ENCODE assay signal across 26 cellular contexts in genomic region chr4:152848508-152848907, GRCh38.
"Had no signal": no experiment of that assay in that cellular context is flagged by ENCODE, and none has a peak within 500 bp of the region (broad histone marks: within the 10 kb centered on the region; RNA-seq: fewer than 3 reads in every experiment).

No MANE protein-coding gene starts in this region.

- H3K27ac Mint-ChIP-seq: activated B cell treated with CpG ODN at 0.5 μM for 24 hours; activated CD4-positive, alpha-beta T cell treated with anti-CD3 and anti-CD28 coated beads, Interleukin-2, amount 10 ng/mL, durations not matched to agents 24 days and 14 days; activated CD8-positive, alpha-beta memory T cell treated with anti-CD3 and anti-CD28 coated beads, Interleukin-2, amount 10 ng/mL, durations not matched to agents 7 days and 5 days; activated naive CD4-positive, alpha-beta T cell treated with anti-CD3 and anti-CD28 coated beads for 36 hours; activated naive CD8-positive, alpha-beta T cell; activated T-cell treated with anti-CD3 and anti-CD28 coated beads, Interleukin-2, amount 50 U/mL, for 24 hours; T-helper 1 cell treated with Interleukin-12 subunit alpha and Interleukin-12 subunit beta and Interleukin-4 antibody, amounts not matched to agents 30 μg/mL and 1 μg/mL, for 36 hours had no signal

- H3K9me3 ChIP-seq: SJSA1 had no signal

- H3K36me3 ChIP-seq: brain microvascular endothelial cell, Peyer's patch, SJSA1 had no signal

- H3K27ac ChIP-seq: brain microvascular endothelial cell, KMS-11, Peyer's patch, RWPE1, SJSA1 had no signal

- H3K4me3 ChIP-seq: Peyer's patch, SJSA1 had no signal

- H3K9ac ChIP-seq: KMS-11 had no signal

- ATAC-seq: activated CD8-positive, alpha-beta memory T cell treated with anti-CD3 and anti-CD28 coated beads, Interleukin-2, amount 10 ng/mL, durations not matched to agents 7 days and 5 days had no signal

- H3K4me3 Mint-ChIP-seq: activated B cell treated with CpG ODN at 0.5 μM for 24 hours; activated CD4-positive, alpha-beta T cell treated with anti-CD3 and anti-CD28 coated beads, Interleukin-2, amount 10 ng/mL, durations not matched to agents 24 days and 14 days; activated CD8-positive, alpha-beta memory T cell treated with anti-CD3 and anti-CD28 coated beads, Interleukin-2, amount 10 ng/mL, durations not matched to agents 7 days and 5 days; activated naive CD4-positive, alpha-beta T cell treated with anti-CD3 and anti-CD28 coated beads for 36 hours; activated naive CD8-positive, alpha-beta T cell; activated T-cell treated with anti-CD3 and anti-CD28 coated beads, Interleukin-2, amount 50 U/mL, for 24 hours; T-helper 1 cell treated with Interleukin-12 subunit alpha and Interleukin-12 subunit beta and Interleukin-4 antibody, amounts not matched to agents 30 μg/mL and 1 μg/mL, for 36 hours had no signal

- H3K27me3 Mint-ChIP-seq: activated B cell treated with CpG ODN at 0.5 μM for 24 hours; activated CD4-positive, alpha-beta T cell treated with anti-CD3 and anti-CD28 coated beads, Interleukin-2, amount 10 ng/mL, durations not matched to agents 24 days and 14 days; activated CD8-positive, alpha-beta memory T cell treated with anti-CD3 and anti-CD28 coated beads, Interleukin-2, amount 10 ng/mL, durations not matched to agents 7 days and 5 days; activated naive CD8-positive, alpha-beta T cell; activated T-cell treated with anti-CD3 and anti-CD28 coated beads, Interleukin-2, amount 50 U/mL, for 24 hours had no signal

- H3K27me3 ChIP-seq: brain microvascular endothelial cell, Peyer's patch, SJSA1 had no signal

- DNase-seq: activated B cell treated with CpG ODN at 0.5 μM for 24 hours; activated CD4-positive, alpha-beta T cell treated with anti-CD3 and anti-CD28 coated beads for 1 hour; activated CD4-positive, alpha-beta T cell treated with anti-CD3 and anti-CD28 coated beads, Interleukin-2, amount 10 ng/mL, durations not matched to agents 24 days and 14 days; activated CD4-positive, alpha-beta T cell treated with anti-CD3 and anti-CD28 coated beads, Interleukin-2, amount 50 U/mL, for 48 hours; activated CD8-positive, alpha-beta memory T cell treated with anti-CD3 and anti-CD28 coated beads, Interleukin-2, amount 10 ng/mL, durations not matched to agents 7 days and 5 days; activated gamma-delta T cell; activated naive CD4-positive, alpha-beta T cell treated with anti-CD3 and anti-CD28 coated beads for 36 hours; activated T-cell treated with anti-CD3 and anti-CD28 coated beads, Interleukin-2, amount 50 U/mL, for 24 hours; brain microvascular endothelial cell; caudate nucleus; MM.1S; NCI-H1105; NCI-H1436; NCI-H1694 treated with DMSO at 0.1 percent for 48 hours; NCI-H2029 treated with DMSO at 0.1 percent for 48 hours; NCI-H345; NCI-H510A; NCI-H69; Peyer's patch; Right ventricle myocardium superior; T-helper 9 cell had no signal

- H3K4me2 ChIP-seq: KMS-11 had no signal

- H3K4me1 ChIP-seq: SJSA1 had no signal
